In genomic region chr16:2912330-2913199, GRCh38 we compare ENCODE assay signal across 1 cellular context.
TF ChIP-seq lines count a peak whose summit lies in the region.

No MANE protein-coding gene starts in this region.

TF ChIP-seq in K562, 482 proteins besides CTCF, POLR2A, EP300 and RAD21 (continued from another document and continues in another):
- TF ChIP-seq, protein P1, sequence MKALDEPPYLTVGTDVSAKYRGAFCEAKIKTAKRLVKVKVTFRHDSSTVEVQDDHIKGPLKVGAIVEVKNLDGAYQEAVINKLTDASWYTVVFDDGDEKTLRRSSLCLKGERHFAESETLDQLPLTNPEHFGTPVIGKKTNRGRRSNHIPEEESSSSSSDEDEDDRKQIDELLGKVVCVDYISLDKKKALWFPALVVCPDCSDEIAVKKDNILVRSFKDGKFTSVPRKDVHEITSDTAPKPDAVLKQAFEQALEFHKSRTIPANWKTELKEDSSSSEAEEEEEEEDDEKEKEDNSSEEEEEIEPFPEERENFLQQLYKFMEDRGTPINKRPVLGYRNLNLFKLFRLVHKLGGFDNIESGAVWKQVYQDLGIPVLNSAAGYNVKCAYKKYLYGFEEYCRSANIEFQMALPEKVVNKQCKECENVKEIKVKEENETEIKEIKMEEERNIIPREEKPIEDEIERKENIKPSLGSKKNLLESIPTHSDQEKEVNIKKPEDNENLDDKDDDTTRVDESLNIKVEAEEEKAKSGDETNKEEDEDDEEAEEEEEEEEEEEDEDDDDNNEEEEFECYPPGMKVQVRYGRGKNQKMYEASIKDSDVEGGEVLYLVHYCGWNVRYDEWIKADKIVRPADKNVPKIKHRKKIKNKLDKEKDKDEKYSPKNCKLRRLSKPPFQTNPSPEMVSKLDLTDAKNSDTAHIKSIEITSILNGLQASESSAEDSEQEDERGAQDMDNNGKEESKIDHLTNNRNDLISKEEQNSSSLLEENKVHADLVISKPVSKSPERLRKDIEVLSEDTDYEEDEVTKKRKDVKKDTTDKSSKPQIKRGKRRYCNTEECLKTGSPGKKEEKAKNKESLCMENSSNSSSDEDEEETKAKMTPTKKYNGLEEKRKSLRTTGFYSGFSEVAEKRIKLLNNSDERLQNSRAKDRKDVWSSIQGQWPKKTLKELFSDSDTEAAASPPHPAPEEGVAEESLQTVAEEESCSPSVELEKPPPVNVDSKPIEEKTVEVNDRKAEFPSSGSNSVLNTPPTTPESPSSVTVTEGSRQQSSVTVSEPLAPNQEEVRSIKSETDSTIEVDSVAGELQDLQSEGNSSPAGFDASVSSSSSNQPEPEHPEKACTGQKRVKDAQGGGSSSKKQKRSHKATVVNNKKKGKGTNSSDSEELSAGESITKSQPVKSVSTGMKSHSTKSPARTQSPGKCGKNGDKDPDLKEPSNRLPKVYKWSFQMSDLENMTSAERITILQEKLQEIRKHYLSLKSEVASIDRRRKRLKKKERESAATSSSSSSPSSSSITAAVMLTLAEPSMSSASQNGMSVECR (CRISPR knock-in tag; IDR thresholded peaks at IDR 0.05) = no peak
- TF ChIP-seq HDAC6 (IDR thresholded peaks at IDR 0.05; ENCODE audit: low read depth, low read length) (no peak), ZNF561 (CRISPR knock-in tag; conservative IDR thresholded peaks at IDR 0.05) (no peak), ZNF239 (CRISPR knock-in tag; IDR thresholded peaks at IDR 0.05) (no peak), GATAD2B (IDR thresholded peaks at IDR 0.05; ENCODE audit: borderline replicate concordance) (no peak), ZNF583 (CRISPR knock-in tag; IDR thresholded peaks at IDR 0.05) (no peak), ZNF780A (CRISPR knock-in tag; IDR thresholded peaks at IDR 0.05) (no peak), SIN3A (IDR thresholded peaks at IDR 0.05; ENCODE audit: borderline replicate concordance in 2 of 2, control insufficient read depth in 1 of 2, low read depth in 2 of 2, low read length in 2 of 2) (0 out of 4 replicates have a peak, but pooled peaks of 1 of the 2 experiments have one; percentile 19), ZBTB43 (CRISPR knock-in tag; IDR thresholded peaks at IDR 0.05) (no peak), ASH1L (IDR thresholded peaks at IDR 0.05; ENCODE audit: borderline replicate concordance, low read depth, partially characterized antibody) (no peak), POLR2B (IDR thresholded peaks at IDR 0.05; ENCODE audit: low read depth, partially characterized antibody) (no peak), TEAD2 (tag; IDR thresholded peaks at IDR 0.05) (no peak), ELF2 (CRISPR knock-in tag; IDR thresholded peaks at IDR 0.05) (no peak), ZKSCAN3 (CRISPR knock-in tag; IDR thresholded peaks at IDR 0.05) (no peak), CREB1 (IDR thresholded peaks at IDR 0.05) (no peak), CREB1 (CRISPR knock-in tag; IDR thresholded peaks at IDR 0.05) (no peak; the same call in 1 of the 2 replicates), GTF2E2 (tag; IDR thresholded peaks at IDR 0.05) (no peak), ESRRA (IDR thresholded peaks at IDR 0.05; ENCODE audit: borderline replicate concordance, low read depth) (no peak), HNRNPL (IDR thresholded peaks at IDR 0.05; ENCODE audit: low read depth, low read length) (no peak), NRF1 (conservative IDR thresholded peaks at IDR 0.05 in 1 of 2, IDR thresholded peaks at IDR 0.05 in 1 of 2) (no peak), ZC3H8 (IDR thresholded peaks at IDR 0.05) (no peak), ZNF76 (CRISPR knock-in tag; IDR thresholded peaks at IDR 0.05; ENCODE audit: borderline replicate concordance) (no peak), ZFP36 (IDR thresholded peaks at IDR 0.05; ENCODE audit: low read depth, low read length, partially characterized antibody) (no peak), ILK (tag; IDR thresholded peaks at IDR 0.05; ENCODE audit: borderline replicate concordance, low read depth) (no peak), BRD4 (IDR thresholded peaks at IDR 0.05) (no peak), ZNF507 (tag; conservative IDR thresholded peaks at IDR 0.05) (no peak), GTF2F1 (IDR thresholded peaks at IDR 0.05; ENCODE audit: low read depth, low read length) (no peak), HDAC8 (tag; IDR thresholded peaks at IDR 0.05) (no peak), E2F6 (IDR thresholded peaks at IDR 0.05; ENCODE audit: borderline replicate concordance in 1 of 2, extremely low read depth in 1 of 2, insufficient read depth in 1 of 2, insufficient read length in 1 of 2, low read depth in 1 of 2, low read length in 1 of 2, poor library complexity in 1 of 2, severe bottlenecking in 1 of 2) (no peak), ZBED1 (IDR thresholded peaks at IDR 0.05) (no peak), CBFB (CRISPR knock-in tag; IDR thresholded peaks at IDR 0.05) (no peak), PHF21A (IDR thresholded peaks at IDR 0.05; ENCODE audit: borderline replicate concordance, low read depth) (0 out of 2 replicates have a peak, but pooled peaks have one; percentile 18), MTA3 (IDR thresholded peaks at IDR 0.05; ENCODE audit: borderline replicate concordance) (no peak), ZFX (CRISPR knock-in tag; IDR thresholded peaks at IDR 0.05) (no peak), CHD1 (IDR thresholded peaks at IDR 0.05; ENCODE audit: low read length) (no peak), BRF1 (IDR thresholded peaks at IDR 0.05; ENCODE audit: borderline replicate concordance, extremely low read depth, insufficient read length) (no peak), MYBL2 (IDR thresholded peaks at IDR 0.05; ENCODE audit: low read depth) (no peak), MYBL2 (CRISPR knock-in tag; IDR thresholded peaks at IDR 0.05; ENCODE audit: borderline replicate concordance) (no peak), SREBF1 (IDR thresholded peaks at IDR 0.05; ENCODE audit: borderline replicate concordance, low read depth, low read length) (no peak), THRAP3 (IDR thresholded peaks at IDR 0.05; ENCODE audit: borderline replicate concordance) (no peak)
- TF ChIP-seq, protein P2, sequence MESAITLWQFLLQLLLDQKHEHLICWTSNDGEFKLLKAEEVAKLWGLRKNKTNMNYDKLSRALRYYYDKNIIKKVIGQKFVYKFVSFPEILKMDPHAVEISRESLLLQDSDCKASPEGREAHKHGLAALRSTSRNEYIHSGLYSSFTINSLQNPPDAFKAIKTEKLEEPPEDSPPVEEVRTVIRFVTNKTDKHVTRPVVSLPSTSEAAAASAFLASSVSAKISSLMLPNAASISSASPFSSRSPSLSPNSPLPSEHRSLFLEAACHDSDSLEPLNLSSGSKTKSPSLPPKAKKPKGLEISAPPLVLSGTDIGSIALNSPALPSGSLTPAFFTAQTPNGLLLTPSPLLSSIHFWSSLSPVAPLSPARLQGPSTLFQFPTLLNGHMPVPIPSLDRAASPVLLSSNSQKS (CRISPR knock-in tag; IDR thresholded peaks at IDR 0.05) = no peak
- TF ChIP-seq, protein P3, sequence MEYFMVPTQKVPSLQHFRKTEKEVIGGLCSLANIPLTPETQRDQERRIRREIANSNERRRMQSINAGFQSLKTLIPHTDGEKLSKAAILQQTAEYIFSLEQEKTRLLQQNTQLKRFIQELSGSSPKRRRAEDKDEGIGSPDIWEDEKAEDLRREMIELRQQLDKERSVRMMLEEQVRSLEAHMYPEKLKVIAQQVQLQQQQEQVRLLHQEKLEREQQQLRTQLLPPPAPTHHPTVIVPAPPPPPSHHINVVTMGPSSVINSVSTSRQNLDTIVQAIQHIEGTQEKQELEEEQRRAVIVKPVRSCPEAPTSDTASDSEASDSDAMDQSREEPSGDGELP (CRISPR knock-in tag; IDR thresholded peaks at IDR 0.05; ENCODE audit: borderline replicate concordance) = peak; percentile 5; the same call in 1 of the 2 replicates
- TF ChIP-seq, protein P4, sequence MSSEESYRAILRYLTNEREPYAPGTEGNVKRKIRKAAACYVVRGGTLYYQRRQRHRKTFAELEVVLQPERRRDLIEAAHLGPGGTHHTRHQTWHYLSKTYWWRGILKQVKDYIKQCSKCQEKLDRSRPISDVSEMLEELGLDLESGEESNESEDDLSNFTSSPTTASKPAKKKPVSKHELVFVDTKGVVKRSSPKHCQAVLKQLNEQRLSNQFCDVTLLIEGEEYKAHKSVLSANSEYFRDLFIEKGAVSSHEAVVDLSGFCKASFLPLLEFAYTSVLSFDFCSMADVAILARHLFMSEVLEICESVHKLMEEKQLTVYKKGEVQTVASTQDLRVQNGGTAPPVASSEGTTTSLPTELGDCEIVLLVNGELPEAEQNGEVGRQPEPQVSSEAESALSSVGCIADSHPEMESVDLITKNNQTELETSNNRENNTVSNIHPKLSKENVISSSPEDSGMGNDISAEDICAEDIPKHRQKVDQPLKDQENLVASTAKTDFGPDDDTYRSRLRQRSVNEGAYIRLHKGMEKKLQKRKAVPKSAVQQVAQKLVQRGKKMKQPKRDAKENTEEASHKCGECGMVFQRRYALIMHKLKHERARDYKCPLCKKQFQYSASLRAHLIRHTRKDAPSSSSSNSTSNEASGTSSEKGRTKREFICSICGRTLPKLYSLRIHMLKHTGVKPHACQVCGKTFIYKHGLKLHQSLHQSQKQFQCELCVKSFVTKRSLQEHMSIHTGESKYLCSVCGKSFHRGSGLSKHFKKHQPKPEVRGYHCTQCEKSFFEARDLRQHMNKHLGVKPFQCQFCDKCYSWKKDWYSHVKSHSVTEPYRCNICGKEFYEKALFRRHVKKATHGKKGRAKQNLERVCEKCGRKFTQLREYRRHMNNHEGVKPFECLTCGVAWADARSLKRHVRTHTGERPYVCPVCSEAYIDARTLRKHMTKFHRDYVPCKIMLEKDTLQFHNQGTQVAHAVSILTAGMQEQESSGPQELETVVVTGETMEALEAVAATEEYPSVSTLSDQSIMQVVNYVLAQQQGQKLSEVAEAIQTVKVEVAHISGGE (CRISPR knock-in tag; IDR thresholded peaks at IDR 0.05) = no peak
- TF ChIP-seq, protein P5, sequence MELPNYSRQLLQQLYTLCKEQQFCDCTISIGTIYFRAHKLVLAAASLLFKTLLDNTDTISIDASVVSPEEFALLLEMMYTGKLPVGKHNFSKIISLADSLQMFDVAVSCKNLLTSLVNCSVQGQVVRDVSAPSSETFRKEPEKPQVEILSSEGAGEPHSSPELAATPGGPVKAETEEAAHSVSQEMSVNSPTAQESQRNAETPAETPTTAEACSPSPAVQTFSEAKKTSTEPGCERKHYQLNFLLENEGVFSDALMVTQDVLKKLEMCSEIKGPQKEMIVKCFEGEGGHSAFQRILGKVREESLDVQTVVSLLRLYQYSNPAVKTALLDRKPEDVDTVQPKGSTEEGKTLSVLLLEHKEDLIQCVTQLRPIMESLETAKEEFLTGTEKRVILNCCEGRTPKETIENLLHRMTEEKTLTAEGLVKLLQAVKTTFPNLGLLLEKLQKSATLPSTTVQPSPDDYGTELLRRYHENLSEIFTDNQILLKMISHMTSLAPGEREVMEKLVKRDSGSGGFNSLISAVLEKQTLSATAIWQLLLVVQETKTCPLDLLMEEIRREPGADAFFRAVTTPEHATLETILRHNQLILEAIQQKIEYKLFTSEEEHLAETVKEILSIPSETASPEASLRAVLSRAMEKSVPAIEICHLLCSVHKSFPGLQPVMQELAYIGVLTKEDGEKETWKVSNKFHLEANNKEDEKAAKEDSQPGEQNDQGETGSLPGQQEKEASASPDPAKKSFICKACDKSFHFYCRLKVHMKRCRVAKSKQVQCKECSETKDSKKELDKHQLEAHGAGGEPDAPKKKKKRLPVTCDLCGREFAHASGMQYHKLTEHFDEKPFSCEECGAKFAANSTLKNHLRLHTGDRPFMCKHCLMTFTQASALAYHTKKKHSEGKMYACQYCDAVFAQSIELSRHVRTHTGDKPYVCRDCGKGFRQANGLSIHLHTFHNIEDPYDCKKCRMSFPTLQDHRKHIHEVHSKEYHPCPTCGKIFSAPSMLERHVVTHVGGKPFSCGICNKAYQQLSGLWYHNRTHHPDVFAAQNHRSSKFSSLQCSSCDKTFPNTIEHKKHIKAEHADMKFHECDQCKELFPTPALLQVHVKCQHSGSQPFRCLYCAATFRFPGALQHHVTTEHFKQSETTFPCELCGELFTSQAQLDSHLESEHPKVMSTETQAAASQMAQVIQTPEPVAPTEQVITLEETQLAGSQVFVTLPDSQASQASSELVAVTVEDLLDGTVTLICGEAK (IDR thresholded peaks at IDR 0.05) = 0 out of 2 replicates have a peak, but pooled peaks have one; percentile 25
- TF ChIP-seq, protein P5 (CRISPR knock-in tag; IDR thresholded peaks at IDR 0.05) = no peak
